8 cellular contexts compared by ENCODE assay signal in genomic region chr14:22039938-22040780, GRCh38.
DNase-seq lines count a peak whose midpoint lies in the region; ATAC-seq and TF ChIP-seq lines count a peak whose summit lies in the region.

No MANE protein-coding gene starts in this region.

- no peaks in the 10 kb centered on the region for H4K20me1 ChIP-seq in IMR-90 (ENCODE audit: insufficient read depth, low read length)

- CTCF ChIA-PET in CD8-positive, alpha-beta T cell (lab: Charles Lee), result interaction anchor here (0.5 to 1.8 kb wide), 28 partner anchors 9 to 605 kb away, joined by 3 to 14 read pairs (median 4); no protein-coding TSS in a partner anchor
- CTCF ChIA-PET in IMR-90 (lab: Yijun Ruan, JAX), result interaction anchor here (1.6 kb wide), 1 partner anchor 9 kb away, joined by 5 read pairs; no protein-coding TSS in a partner anchor

- no TSS peak for BruUV-seq in IMR-90 (replicated peaks; lab: Mats Ljungman, UMichigan)

- peak overlapping the region; percentile 9 for H3K4me3 ChIP-seq in CD8-positive, alpha-beta T cell (ENCODE audit: low read depth, low read length)
- H3K4me3 ChIP-seq in IMR-90 (ENCODE audit: insufficient read depth, low read depth, low read length), result no peak overlapping the region

- no peak overlapping the region for H3K56ac ChIP-seq in IMR-90 (ENCODE audit: extremely low read depth, insufficient read depth, low read length)

- no peak overlapping the region for H4K5ac ChIP-seq in IMR-90 (ENCODE audit: low read depth, low read length)

- no peaks in the 10 kb centered on the region for H3K36me3 ChIP-seq in CD8-positive, alpha-beta T cell (ENCODE audit: insufficient read depth, low read length)
- no peaks in the 10 kb centered on the region for H3K36me3 ChIP-seq in IMR-90 (ENCODE audit: control insufficient read depth, insufficient read depth, low read length)

- H3K4me3 Mint-ChIP-seq in CD8-positive, alpha-beta T cell, result peak overlapping the region; percentile 79
- H3K4me3 Mint-ChIP-seq in stimulated activated naive CD8-positive, alpha-beta T cell treated with anti-CD3 and anti-CD28 coated beads, Interleukin-15, amount 100 ng/mL, for 72 hours, result peak overlapping the region; percentile 77 to 78

- peaks cover 16% of the 10 kb centered on the region for H3K4me1 Mint-ChIP-seq in CD8-positive, alpha-beta T cell (ENCODE audit: low read depth)
- peaks cover 5% of the 10 kb centered on the region for H3K4me1 Mint-ChIP-seq in stimulated activated naive CD8-positive, alpha-beta T cell treated with anti-CD3 and anti-CD28 coated beads, Interleukin-15, amount 100 ng/mL, for 72 hours

- dilution Hi-C loops in IMR-90 (cut with HindIII; ENCODE audit: low sequenced_read_pairs, unreplicated experiment), result no loop called here

- H4K8ac ChIP-seq in IMR-90 (ENCODE audit: low read depth in 2 of 2, low read length in 2 of 2), result no peak overlapping the region

- peak in 6 of 7 experiments; percentile 1 to 53 (median 42) for DNase-seq in CD8-positive, alpha-beta T cell
- no peak for DNase-seq in IMR-90
- DNase-seq in activated T-cell treated with anti-CD3 and anti-CD28 coated beads for 24 hours (ENCODE audit: low read depth), result peak; percentile 10
- DNase-seq in globus pallidus (ENCODE audit: low spot score), result peak; percentile 10
- peak in 1 of 2 donors; percentile 47 for DNase-seq in stimulated activated naive CD8-positive, alpha-beta T cell treated with anti-CD3 and anti-CD28 coated beads, Interleukin-15, amount 100 ng/mL, for 72 hours
- no peak for DNase-seq in middle frontal gyrus (ENCODE audit: extremely low spot score, low spot score)
- DNase-seq in GM19240 (ENCODE audit: insufficient read length, low spot score), result no peak

- peak; percentile 95 for ATAC-seq in CD8-positive, alpha-beta T cell
- ATAC-seq in IMR-90 (ENCODE audit: low read depth) (peak; percentile 51), GM19035 (IDR thresholded peaks at IDR 0.05; ENCODE audit: unreplicated experiment) (no peak)
- peak; percentile 86 for ATAC-seq in stimulated activated naive CD8-positive, alpha-beta T cell treated with anti-CD3 and anti-CD28 coated beads, Interleukin-15, amount 100 ng/mL, for 72 hours

- no peak overlapping the region for H2BK20ac ChIP-seq in IMR-90 (ENCODE audit: low read depth, low read length)

- no peak overlapping the region for H2BK15ac ChIP-seq in IMR-90 (ENCODE audit: low read depth, low read length)

- H3K4me2 ChIP-seq in IMR-90 (ENCODE audit: low read depth, low read length), result no peak overlapping the region

- no peak overlapping the region for H3K27ac ChIP-seq in CD8-positive, alpha-beta T cell (ENCODE audit: low read depth, low read length)
- H3K27ac ChIP-seq in IMR-90 (ENCODE audit: insufficient read depth, low read length), result no peak overlapping the region

- H4K91ac ChIP-seq in IMR-90 (ENCODE audit: insufficient read depth, low read depth, low read length), result no peak overlapping the region

- H3K9me3 Mint-ChIP-seq in CD8-positive, alpha-beta T cell, result no peaks in the 10 kb centered on the region
- no peaks in the 10 kb centered on the region for H3K9me3 Mint-ChIP-seq in stimulated activated naive CD8-positive, alpha-beta T cell treated with anti-CD3 and anti-CD28 coated beads, Interleukin-15, amount 100 ng/mL, for 72 hours

- no peak overlapping the region for H3K9ac ChIP-seq in IMR-90 (ENCODE audit: low read depth, low read length)

- no peak overlapping the region for H2BK5ac ChIP-seq in IMR-90 (ENCODE audit: low read depth, low read length, poor library complexity, severe bottlenecking)

- H3K4ac ChIP-seq in IMR-90 (ENCODE audit: low read depth, low read length), result no peak overlapping the region

- in situ Hi-C loops in IMR-90 (cut with MboI; ENCODE audit: low sequenced_read_pairs), result no loop called here

- no peaks in the 10 kb centered on the region for H3K27me3 Mint-ChIP-seq in CD8-positive, alpha-beta T cell (ENCODE audit: low read depth)
- H3K27me3 Mint-ChIP-seq in stimulated activated naive CD8-positive, alpha-beta T cell treated with anti-CD3 and anti-CD28 coated beads, Interleukin-15, amount 100 ng/mL, for 72 hours, result no peaks in the 10 kb centered on the region

- peak overlapping the region; percentile 87 for H3K27ac Mint-ChIP-seq in CD8-positive, alpha-beta T cell
- peak overlapping the region; percentile 87 to 89 for H3K27ac Mint-ChIP-seq in stimulated activated naive CD8-positive, alpha-beta T cell treated with anti-CD3 and anti-CD28 coated beads, Interleukin-15, amount 100 ng/mL, for 72 hours

- no peak overlapping the region for H3K18ac ChIP-seq in IMR-90 (ENCODE audit: low read depth, low read length)

- H3K23ac ChIP-seq in IMR-90 (ENCODE audit: low read depth, low read length), result no peak overlapping the region

- TF ChIP-seq CTCF in CD8-positive, alpha-beta T cell (IDR thresholded peaks at IDR 0.05), result peak; percentile 72
- peak; percentile 33 for TF ChIP-seq CTCF in IMR-90 (conservative IDR thresholded peaks at IDR 0.05; ENCODE audit: low read depth, low read length)

- no peak for TF ChIP-seq RAD21 in IMR-90 (IDR thresholded peaks at IDR 0.05; ENCODE audit: low read length)

- H2AFZ ChIP-seq in IMR-90 (replicated peaks; ENCODE audit: low read length, poor library complexity), result no peak overlapping the region

- no peaks in the 10 kb centered on the region for H3K27me3 ChIP-seq in CD8-positive, alpha-beta T cell (ENCODE audit: insufficient read depth, low read length)
- no peaks in the 10 kb centered on the region for H3K27me3 ChIP-seq in IMR-90 (ENCODE audit: control insufficient read depth, insufficient read depth, low read length)

- no peaks in the 10 kb centered on the region for H3K79me1 ChIP-seq in IMR-90 (ENCODE audit: low read depth in 1 of 2, low read length in 2 of 2)

- H3K9me1 ChIP-seq in IMR-90 (ENCODE audit: insufficient read depth, low read length), result no peaks in the 10 kb centered on the region

- intact Hi-C loops in CD8-positive, alpha-beta T cell (cut with DNase I, micrococcal nuclease), result loop anchor here (2.0 to 5.0 kb wide), 3 partner anchors 37 to 517 kb away; no protein-coding TSS in a partner anchor
- intact Hi-C loops in IMR-90 (cut with micrococcal nuclease), result no loop called here

- no peak overlapping the region for H2AK9ac ChIP-seq in IMR-90 (replicated peaks; ENCODE audit: low read depth, low read length, poor library complexity)

- POLR2A ChIA-PET in CD8-positive, alpha-beta T cell (lab: Charles Lee), result interaction anchor here (0.9 kb wide), 1 partner anchor 30 kb away, joined by 3 read pairs; no protein-coding TSS in a partner anchor
- POLR2A ChIA-PET in IMR-90 (lab: Charles Lee; ENCODE audit: unreplicated experiment), result interaction anchor here (0.5 kb wide), 1 partner anchor 45 kb away, joined by 3 read pairs; no protein-coding TSS in a partner anchor

- no peak overlapping the region for H2BK120ac ChIP-seq in IMR-90 (ENCODE audit: low read depth, low read length)

- peaks cover 4% of the 10 kb centered on the region for H3K4me1 ChIP-seq in CD8-positive, alpha-beta T cell (ENCODE audit: insufficient read depth, low read length)
- no peaks in the 10 kb centered on the region for H3K4me1 ChIP-seq in IMR-90 (ENCODE audit: control insufficient read depth, insufficient read depth, low read length)

- no peaks in the 10 kb centered on the region for H3K36me3 Mint-ChIP-seq in CD8-positive, alpha-beta T cell

- no peak for TF ChIP-seq POLR2A in IMR-90 (IDR thresholded peaks at IDR 0.05; ENCODE audit: low read depth, low read length)

- H2AK5ac ChIP-seq in IMR-90 (ENCODE audit: low read depth, low read length), result no peak overlapping the region

- WGBS in IMR-90 (ENCODE audit: extremely low coverage in 2 of 2, insufficient read length in 1 of 2), 2 experiments, result 20% methylated on average over 1 of the region's 6 CpGs; no CpG with 5 or more reads in 1 of the 2 experiments

- H3K9me3 ChIP-seq in CD8-positive, alpha-beta T cell (ENCODE audit: low read length), result no peaks in the 10 kb centered on the region
- no peaks in the 10 kb centered on the region for H3K9me3 ChIP-seq in IMR-90 (ENCODE audit: control insufficient read depth, insufficient read depth, low read length)

- no peak overlapping the region for H3K14ac ChIP-seq in IMR-90 (replicated peaks; ENCODE audit: low read depth, low read length)

TF ChIP-seq in IMR-90, 13 proteins besides CTCF, POLR2A, EP300 and RAD21:
- TF ChIP-seq RCOR1 (IDR thresholded peaks at IDR 0.05; ENCODE audit: insufficient replicate concordance, low read length) (no peak), RFX5 (IDR thresholded peaks at IDR 0.05; ENCODE audit: low read depth, low read length) (no peak), FOS (IDR thresholded peaks at IDR 0.05; ENCODE audit: low read depth, low read length) (no peak), ELK1 (IDR thresholded peaks at IDR 0.05; ENCODE audit: borderline replicate concordance, low read depth, low read length) (no peak), BHLHE40 (IDR thresholded peaks at IDR 0.05; ENCODE audit: low read depth, low read length) (no peak)

Comparison
In these comparisons a context has a peak if more than half of its experiments do, and no peak if none do; other contexts are left out.
1. DNase-seq: peak in CD8-positive, alpha-beta T cell (6 of 7), activated T-cell treated with anti-CD3 and anti-CD28 coated beads for 24 hours (single experiment) and globus pallidus (single experiment); none in IMR-90 (single experiment), middle frontal gyrus (single experiment) and GM19240 (single experiment).